ENCODE assay signal across 15 cellular contexts in genomic region chr16:68370221-68370920, GRCh38. TPM values are rescaled to one million over a fixed set of nuclear protein-coding genes. Genes with fewer than 3 reads are reported as not detected.
DNase-seq lines count a peak whose midpoint lies in the region; ATAC-seq and TF ChIP-seq lines count a peak whose summit lies in the region.
"Had no signal": no experiment of that assay in that cellular context is flagged by ENCODE, and none has a peak within 500 bp of the region (broad histone marks: within the 10 kb centered on the region; RNA-seq: fewer than 3 reads in every experiment).

No MANE protein-coding gene starts in this region.

- no peak for DNase-seq in activated CD8-positive, alpha-beta T cell treated with anti-CD3 and anti-CD28 coated beads, Interleukin-2, amount 10 ng/mL, durations not matched to agents 7 days and 5 days
- no peak for DNase-seq in activated CD8-positive, alpha-beta T cell treated with anti-CD3 and anti-CD28 coated beads for 36 hours
- no peak for DNase-seq in activated naive CD8-positive, alpha-beta T cell treated with anti-CD3 and anti-CD28 coated beads, Interleukin-2, amount 10 ng/mL, durations not matched to agents 7 days and 5 days
- DNase-seq in nephron progenitor cell, result no peak
- DNase-seq in NCI-H510A (lab: John Stamatoyannopoulos, UW), result no peak
- no peak for DNase-seq in NCI-H524 treated with DMSO at 0.1 percent for 48 hours (lab: John Stamatoyannopoulos, UW)
- DNase-seq in NCI-H2029 (lab: John Stamatoyannopoulos, UW), result no peak
- DNase-seq: activated B cell treated with CpG ODN at 0.5 μM for 24 hours, Calu3, NCI-H2081 treated with DMSO at 0.1 percent for 48 hours, NCI-H748 treated with DMSO at 0.1 percent for 48 hours, occipital lobe, SW 1271 had no signal

- no peaks in the 10 kb centered on the region for H3K9me3 Mint-ChIP-seq in activated CD8-positive, alpha-beta T cell treated with anti-CD3 and anti-CD28 coated beads, Interleukin-2, amount 10 ng/mL, durations not matched to agents 7 days and 5 days (ENCODE audit: insufficient read depth)
- no peaks in the 10 kb centered on the region for H3K9me3 Mint-ChIP-seq in activated CD8-positive, alpha-beta T cell treated with anti-CD3 and anti-CD28 coated beads for 36 hours
- H3K9me3 Mint-ChIP-seq in activated naive CD8-positive, alpha-beta T cell treated with anti-CD3 and anti-CD28 coated beads, Interleukin-2, amount 10 ng/mL, durations not matched to agents 7 days and 5 days, result no peaks in the 10 kb centered on the region
- H3K9me3 Mint-ChIP-seq in nephron progenitor cell, result no peaks in the 10 kb centered on the region
- H3K9me3 Mint-ChIP-seq: activated B cell treated with CpG ODN at 0.5 μM for 24 hours had no signal

- intact Hi-C loops in activated CD8-positive, alpha-beta T cell treated with anti-CD3 and anti-CD28 coated beads for 36 hours (cut with micrococcal nuclease), result no loop called here

- peak overlapping the region; percentile 80 for H3K27ac Mint-ChIP-seq in activated CD8-positive, alpha-beta T cell treated with anti-CD3 and anti-CD28 coated beads, Interleukin-2, amount 10 ng/mL, durations not matched to agents 7 days and 5 days
- no peak overlapping the region for H3K27ac Mint-ChIP-seq in activated CD8-positive, alpha-beta T cell treated with anti-CD3 and anti-CD28 coated beads for 36 hours
- peak overlapping the region; percentile 78 for H3K27ac Mint-ChIP-seq in activated naive CD8-positive, alpha-beta T cell treated with anti-CD3 and anti-CD28 coated beads, Interleukin-2, amount 10 ng/mL, durations not matched to agents 7 days and 5 days
- no peak overlapping the region for H3K27ac Mint-ChIP-seq in nephron progenitor cell

- peaks cover 6% of the 10 kb centered on the region for H3K36me3 Mint-ChIP-seq in activated CD8-positive, alpha-beta T cell treated with anti-CD3 and anti-CD28 coated beads, Interleukin-2, amount 10 ng/mL, durations not matched to agents 7 days and 5 days (ENCODE audit: low read depth)
- no peaks in the 10 kb centered on the region for H3K36me3 Mint-ChIP-seq in activated CD8-positive, alpha-beta T cell treated with anti-CD3 and anti-CD28 coated beads for 36 hours (ENCODE audit: low read depth)
- peaks cover 5% of the 10 kb centered on the region for H3K36me3 Mint-ChIP-seq in activated naive CD8-positive, alpha-beta T cell treated with anti-CD3 and anti-CD28 coated beads, Interleukin-2, amount 10 ng/mL, durations not matched to agents 7 days and 5 days
- no peaks in the 10 kb centered on the region for H3K36me3 Mint-ChIP-seq in nephron progenitor cell (ENCODE audit: low read depth)

- peaks cover 40% of the 10 kb centered on the region for H3K27me3 Mint-ChIP-seq in activated CD8-positive, alpha-beta T cell treated with anti-CD3 and anti-CD28 coated beads, Interleukin-2, amount 10 ng/mL, durations not matched to agents 7 days and 5 days (ENCODE audit: low read depth)
- peaks cover 24% of the 10 kb centered on the region for H3K27me3 Mint-ChIP-seq in activated CD8-positive, alpha-beta T cell treated with anti-CD3 and anti-CD28 coated beads for 36 hours
- peaks cover 28% of the 10 kb centered on the region for H3K27me3 Mint-ChIP-seq in activated naive CD8-positive, alpha-beta T cell treated with anti-CD3 and anti-CD28 coated beads, Interleukin-2, amount 10 ng/mL, durations not matched to agents 7 days and 5 days
- H3K27me3 Mint-ChIP-seq in nephron progenitor cell (ENCODE audit: low read depth, poor library complexity), result peaks cover 11% of the 10 kb centered on the region

- peaks cover 51% of the 10 kb centered on the region for H3K4me1 Mint-ChIP-seq in activated CD8-positive, alpha-beta T cell treated with anti-CD3 and anti-CD28 coated beads, Interleukin-2, amount 10 ng/mL, durations not matched to agents 7 days and 5 days (ENCODE audit: low read depth)
- peaks cover 38% of the 10 kb centered on the region for H3K4me1 Mint-ChIP-seq in activated CD8-positive, alpha-beta T cell treated with anti-CD3 and anti-CD28 coated beads for 36 hours (ENCODE audit: low read depth)
- H3K4me1 Mint-ChIP-seq in activated naive CD8-positive, alpha-beta T cell treated with anti-CD3 and anti-CD28 coated beads, Interleukin-2, amount 10 ng/mL, durations not matched to agents 7 days and 5 days, result peaks cover 34% of the 10 kb centered on the region
- peaks cover 61% of the 10 kb centered on the region for H3K4me1 Mint-ChIP-seq in nephron progenitor cell

- CTCF ChIA-PET in activated CD8-positive, alpha-beta T cell treated with anti-CD3 and anti-CD28 coated beads, Interleukin-2, amount 10 ng/mL, durations not matched to agents 7 days and 5 days (lab: Charles Lee), result interaction anchor here (1.0 to 5.0 kb wide), 13 partner anchors 11 to 150 kb away, joined by 3 to 34 read pairs (median 5); partner anchors contain the start of gene SLC7A6
- CTCF ChIA-PET in activated CD8-positive, alpha-beta T cell treated with anti-CD3 and anti-CD28 coated beads for 36 hours (lab: Charles Lee), result interaction anchor here (0.7 to 4.9 kb wide), 12 partner anchors 11 to 150 kb away, joined by 3 to 28 read pairs (median 4); partner anchors contain the start of gene SLC7A6

- POLR2A ChIA-PET in activated CD8-positive, alpha-beta T cell treated with anti-CD3 and anti-CD28 coated beads, Interleukin-2, amount 10 ng/mL, durations not matched to agents 7 days and 5 days (lab: Charles Lee), result interaction anchor here (0.8 kb wide), 1 partner anchor 47 kb away, joined by 6 read pairs; no protein-coding TSS in a partner anchor
- POLR2A ChIA-PET in activated CD8-positive, alpha-beta T cell treated with anti-CD3 and anti-CD28 coated beads for 36 hours (lab: Charles Lee), result interaction anchor here (0.8 to 1.4 kb wide), 6 partner anchors 9 to 15 kb away, joined by 3 to 6 read pairs (median 4); no protein-coding TSS in a partner anchor
- POLR2A ChIA-PET in activated naive CD8-positive, alpha-beta T cell treated with anti-CD3 and anti-CD28 coated beads, Interleukin-2, amount 10 ng/mL, durations not matched to agents 7 days and 5 days (lab: Charles Lee), result interaction anchor here (0.8 to 3.7 kb wide), 7 partner anchors 8 to 100 kb away, joined by 3 to 27 read pairs (median 5); partner anchors contain the start of genes PRMT7 and SLC7A6OS

- ATAC-seq in activated CD8-positive, alpha-beta T cell treated with anti-CD3 and anti-CD28 coated beads, Interleukin-2, amount 10 ng/mL, durations not matched to agents 7 days and 5 days, result no peak
- no peak for ATAC-seq in activated CD8-positive, alpha-beta T cell treated with anti-CD3 and anti-CD28 coated beads for 36 hours
- peak; percentile 14 for ATAC-seq in HG02938 (IDR thresholded peaks at IDR 0.05; ENCODE audit: unreplicated experiment)
- no peak for ATAC-seq in activated naive CD8-positive, alpha-beta T cell treated with anti-CD3 and anti-CD28 coated beads, Interleukin-2, amount 10 ng/mL, durations not matched to agents 7 days and 5 days (ENCODE audit: low read depth)
- ATAC-seq: right lobe of liver had no signal

- peak overlapping the region; percentile 61 for H3K4me3 Mint-ChIP-seq in activated CD8-positive, alpha-beta T cell treated with anti-CD3 and anti-CD28 coated beads, Interleukin-2, amount 10 ng/mL, durations not matched to agents 7 days and 5 days
- no peak overlapping the region for H3K4me3 Mint-ChIP-seq in activated CD8-positive, alpha-beta T cell treated with anti-CD3 and anti-CD28 coated beads for 36 hours
- H3K4me3 Mint-ChIP-seq in activated naive CD8-positive, alpha-beta T cell treated with anti-CD3 and anti-CD28 coated beads, Interleukin-2, amount 10 ng/mL, durations not matched to agents 7 days and 5 days, result peak overlapping the region; percentile 75
- peak overlapping the region; percentile 30 for H3K4me3 Mint-ChIP-seq in nephron progenitor cell
- H3K4me3 Mint-ChIP-seq: activated B cell treated with CpG ODN at 0.5 μM for 24 hours had no signal

- no peak for TF ChIP-seq CTCF in activated CD8-positive, alpha-beta T cell treated with anti-CD3 and anti-CD28 coated beads for 36 hours (IDR thresholded peaks at IDR 0.05)
- no peak for TF ChIP-seq CTCF in nephron progenitor cell (IDR thresholded peaks at IDR 0.05)

RNA-seq across cellular contexts. Expression of gene PRMT7, which starts 59.6 kb away (rescaled TPM):
- 10 to 100 TPM; 70.4 to 73.2 TPM for total RNA-seq in activated CD8-positive, alpha-beta T cell treated with anti-CD3 and anti-CD28 coated beads, Interleukin-2, amount 10 ng/mL, durations not matched to agents 7 days and 5 days
- 10 to 100 TPM; 67.4 to 78.4 TPM for total RNA-seq in activated CD8-positive, alpha-beta T cell treated with anti-CD3 and anti-CD28 coated beads for 36 hours
- total RNA-seq in activated naive CD8-positive, alpha-beta T cell treated with anti-CD3 and anti-CD28 coated beads, Interleukin-2, amount 10 ng/mL, durations not matched to agents 7 days and 5 days, result 10 to 100 TPM; 85.7 to 87.3 TPM

RNA-seq across cellular contexts. Expression of gene SLC7A6OS, which starts 59.6 kb away (rescaled TPM):
- total RNA-seq in activated CD8-positive, alpha-beta T cell treated with anti-CD3 and anti-CD28 coated beads, Interleukin-2, amount 10 ng/mL, durations not matched to agents 7 days and 5 days, result 10 to 100 TPM; 26.3 to 30.7 TPM
- 10 to 100 TPM; 20.2 to 23.1 TPM for total RNA-seq in activated CD8-positive, alpha-beta T cell treated with anti-CD3 and anti-CD28 coated beads for 36 hours
- 10 to 100 TPM; 38.2 to 44.4 TPM for total RNA-seq in activated naive CD8-positive, alpha-beta T cell treated with anti-CD3 and anti-CD28 coated beads, Interleukin-2, amount 10 ng/mL, durations not matched to agents 7 days and 5 days

Comparison
In these comparisons a context has a peak if more than half of its experiments do, and no peak if none do; other contexts are left out.
1. H3K27ac Mint-ChIP-seq: peak in activated CD8-positive, alpha-beta T cell treated with anti-CD3 and anti-CD28 coated beads, Interleukin-2, amount 10 ng/mL, durations not matched to agents 7 days and 5 days (single experiment) and activated naive CD8-positive, alpha-beta T cell treated with anti-CD3 and anti-CD28 coated beads, Interleukin-2, amount 10 ng/mL, durations not matched to agents 7 days and 5 days (single experiment); none in activated CD8-positive, alpha-beta T cell treated with anti-CD3 and anti-CD28 coated beads for 36 hours (single experiment) and nephron progenitor cell (single experiment).